ENCODE assay signal across 28 cellular contexts in the genomic region with DNA sequence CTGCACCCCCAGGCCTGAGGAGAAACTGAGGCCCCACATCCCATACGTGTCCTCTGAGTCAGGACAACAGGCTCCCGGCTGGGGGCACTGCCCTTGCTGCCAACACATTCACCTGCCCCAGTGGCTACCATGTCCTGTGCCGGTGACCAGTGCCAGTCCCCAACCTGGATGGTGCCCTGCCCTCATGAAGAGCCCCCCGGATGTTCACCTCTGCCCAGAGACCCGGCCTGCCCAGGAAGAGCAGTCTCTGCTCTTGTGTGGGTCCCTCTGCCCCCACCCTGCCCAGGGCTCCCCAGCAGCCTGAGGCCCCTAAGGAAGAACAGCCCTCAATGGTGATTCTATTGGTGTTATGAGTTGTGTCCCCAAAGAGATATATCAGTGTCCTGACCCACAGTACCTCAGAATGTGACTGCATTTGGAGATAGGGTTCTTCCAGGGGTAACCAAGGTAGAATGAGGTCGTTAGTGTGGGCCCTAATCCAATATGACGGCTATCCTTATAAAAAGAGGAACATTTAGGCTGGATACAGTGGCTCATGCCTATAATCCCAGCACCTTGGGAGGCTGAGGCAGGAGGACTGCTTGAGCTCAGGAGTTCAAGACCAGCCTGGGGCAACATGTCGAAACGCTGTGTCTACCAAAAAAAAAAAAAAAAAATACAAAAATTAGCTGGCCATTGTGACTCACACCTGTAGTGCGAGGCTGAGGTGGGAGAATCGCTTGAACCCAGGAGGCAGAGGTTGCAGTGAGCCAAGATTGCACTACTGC.
"Had no signal": no experiment of that assay in that cellular context is flagged by ENCODE, and none has a peak within 500 bp of the region (broad histone marks: within the 10 kb centered on the region; RNA-seq: fewer than 3 reads in every experiment).

No MANE protein-coding gene starts in this region.

- H3K9me3 Mint-ChIP-seq: activated naive CD8-positive, alpha-beta T cell treated with anti-CD3 and anti-CD28 coated beads, Interleukin-2, amount 50 U/mL, for 24 hours; activated T-cell treated with anti-CD3 and anti-CD28 coated beads, Interleukin-2, amount 50 U/mL, for 24 hours; activated T-helper 2 cell treated with anti-CD3 and anti-CD28 coated beads, Interferon-gamma antibody, Interleukin-2, Interleukin-4, amounts not matched to agents 10 μg/mL and 5 μg/mL and 100 μg/mL, durations not matched to agents 14 hours and 24 hours and 36 hours had no signal

- H3K4me3 Mint-ChIP-seq: activated CD8-positive, alpha-beta T cell treated with anti-CD3 and anti-CD28 coated beads, Interleukin-2, amount 10 ng/mL, durations not matched to agents 7 days and 5 days; activated naive CD8-positive, alpha-beta T cell; activated naive CD8-positive, alpha-beta T cell treated with anti-CD3 and anti-CD28 coated beads, Interleukin-2, amount 50 U/mL, for 24 hours; activated T-cell treated with anti-CD3 and anti-CD28 coated beads, Interleukin-2, amount 50 U/mL, for 24 hours had no signal

- H3K27me3 Mint-ChIP-seq: activated naive CD8-positive, alpha-beta T cell; activated naive CD8-positive, alpha-beta T cell treated with anti-CD3 and anti-CD28 coated beads, Interleukin-2, amount 50 U/mL, for 24 hours; activated T-cell treated with anti-CD3 and anti-CD28 coated beads, Interleukin-2, amount 50 U/mL, for 24 hours had no signal

- H3K4me3 ChIP-seq: MG63 had no signal

- H3K36me3 ChIP-seq: WERI-Rb-1 had no signal

- H3K27ac Mint-ChIP-seq: activated CD8-positive, alpha-beta T cell treated with anti-CD3 and anti-CD28 coated beads, Interleukin-2, amount 10 ng/mL, durations not matched to agents 7 days and 5 days; activated naive CD8-positive, alpha-beta T cell; activated naive CD8-positive, alpha-beta T cell treated with anti-CD3 and anti-CD28 coated beads, Interleukin-2, amount 50 U/mL, for 24 hours; activated T-cell treated with anti-CD3 and anti-CD28 coated beads, Interleukin-2, amount 50 U/mL, for 24 hours; activated T-helper 2 cell treated with anti-CD3 and anti-CD28 coated beads, Interferon-gamma antibody, Interleukin-2, Interleukin-4, amounts not matched to agents 10 μg/mL and 5 μg/mL and 100 μg/mL, durations not matched to agents 14 hours and 24 hours and 36 hours had no signal

- ATAC-seq: activated CD8-positive, alpha-beta T cell treated with anti-CD3 and anti-CD28 coated beads, Interleukin-2, amount 10 ng/mL, durations not matched to agents 7 days and 5 days; activated naive CD8-positive, alpha-beta T cell treated with anti-CD3 and anti-CD28 coated beads, Interleukin-2, amount 50 U/mL, for 24 hours; Panc1 had no signal

- H3K9me3 ChIP-seq: MG63 had no signal

- H3K27ac ChIP-seq: brain microvascular endothelial cell, WERI-Rb-1 had no signal

- H3K36me3 Mint-ChIP-seq: activated naive CD8-positive, alpha-beta T cell had no signal

- H3K27me3 ChIP-seq: brain microvascular endothelial cell, MG63 had no signal

- DNase-seq: activated CD4-positive, alpha-beta T cell treated with anti-CD3 and anti-CD28 coated beads for 1 hour; activated CD4-positive, alpha-beta T cell treated with anti-CD3 and anti-CD28 coated beads for 48 hours; activated CD4-positive, alpha-beta T cell treated with anti-CD3 and anti-CD28 coated beads, Interleukin-2, amount 50 U/mL, for 48 hours; activated CD4-positive, CD25-positive, alpha-beta regulatory T cell; activated CD8-positive, alpha-beta T cell treated with anti-CD3 and anti-CD28 coated beads, Interleukin-2, amount 10 ng/mL, durations not matched to agents 7 days and 5 days; activated gamma-delta T cell; activated naive CD4-positive, alpha-beta T cell treated with Interleukin-2 at 50 U/mL for 16 hours; activated naive CD8-positive, alpha-beta T cell treated with anti-CD3 and anti-CD28 coated beads, Interleukin-2, amount 50 U/mL, for 24 hours; activated T-cell treated with anti-CD3 and anti-CD28 coated beads, Interleukin-2, amount 50 U/mL, for 24 hours; anterior cingulate cortex; brain microvascular endothelial cell; Karpas-422; KBM-7; MG63; NCI-H1048; NCI-H1105 treated with DMSO at 0.1 percent for 48 hours; NCI-H1436; NCI-H1694; NCI-H1930; NCI-H2081 treated with DMSO at 0.1 percent for 48 hours; NCI-H345; NCI-H524 treated with DMSO at 0.1 percent for 48 hours; SIG-M5; T1000; WERI-Rb-1 had no signal
